ENCODE assay signal across 9 cellular contexts in genomic region chr2:99949963-99950362, GRCh38.
"Had no signal": no experiment of that assay in that cellular context is flagged by ENCODE, and none has a peak within 500 bp of the region (broad histone marks: within the 10 kb centered on the region; RNA-seq: fewer than 3 reads in every experiment).

No MANE protein-coding gene starts in this region.

- DNase-seq: GM23248, GOT3, H7, H9, HCEC 1CT, HFFc6 had no signal

- H3K36me3 ChIP-seq: HAP-1 had no signal

- H3K27ac ChIP-seq: GM23248 had no signal

- H3K9me3 ChIP-seq: HAP-1 had no signal

- H3K9ac ChIP-seq: GM23248 had no signal

- ATAC-seq: GM23338, HCT116 had no signal

- H2AFZ ChIP-seq: GM23248, GM23338 had no signal

- H3K4me1 ChIP-seq: HAP-1 had no signal

- H3K4me2 ChIP-seq: GM23338 had no signal

- H3K4me3 ChIP-seq: GM23248, GM23338, HAP-1 had no signal
